In genomic region chr12:67057072-67057471, GRCh38 we compare ENCODE assay signal across 23 cellular contexts.
"Had no signal": no experiment of that assay in that cellular context is flagged by ENCODE, and none has a peak within 500 bp of the region (broad histone marks: within the 10 kb centered on the region; RNA-seq: fewer than 3 reads in every experiment).

No MANE protein-coding gene starts in this region.

- DNase-seq: IMR-90, Karpas-422, KG1, MG63, NCI-H1092 treated with DMSO at 0.1 percent for 48 hours, NCI-H1436, NCI-H187, NCI-H2029, NCI-H2081 treated with DMSO at 0.1 percent for 48 hours, NCI-H2171, NCI-H226, NCI-H446, NCI-H510A, NCI-H524 treated with DMSO at 0.1 percent for 48 hours, NCI-H69, NCI-H774, Right ventricle myocardium superior, RPMI8226, SIG-M5 had no signal

- H3K27ac ChIP-seq: SJSA1, SK-N-MC had no signal

- H3K4me3 ChIP-seq: MG63, SJSA1, SK-N-MC had no signal

- H3K27me3 ChIP-seq: SJSA1 had no signal

- H3K9me3 ChIP-seq: MG63, SJSA1 had no signal

- ATAC-seq: HepG2 had no signal

- H3K36me3 ChIP-seq: MG63, SJSA1 had no signal

- FAIRE-seq: HepG2, RCC 7860 had no signal
